21 cellular contexts compared by ENCODE assay signal in the genomic region with DNA sequence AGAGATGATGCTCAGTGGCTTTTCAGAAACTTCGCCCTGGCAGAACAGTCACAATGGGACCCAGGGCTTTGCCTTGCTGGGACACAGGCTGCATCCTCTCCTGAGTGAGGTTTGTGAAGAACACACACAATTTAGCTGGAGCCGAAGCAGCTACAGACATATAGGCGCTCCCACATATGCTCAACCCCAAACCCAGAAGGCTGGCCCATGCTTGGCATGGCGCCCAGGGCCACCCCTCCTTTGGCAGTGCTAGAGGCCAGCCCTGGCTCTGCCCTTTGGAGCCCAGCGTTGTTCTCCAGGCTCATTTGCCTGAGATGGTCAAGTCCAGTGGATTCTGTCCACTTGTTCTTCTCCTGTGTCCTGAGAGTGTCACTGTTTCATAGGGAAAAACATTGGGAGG.
"Had no signal": no experiment of that assay in that cellular context is flagged by ENCODE, and none has a peak within 500 bp of the region (broad histone marks: within the 10 kb centered on the region; RNA-seq: fewer than 3 reads in every experiment).

No MANE protein-coding gene starts in this region.

- DNase-seq: activated CD4-positive, alpha-beta T cell treated with anti-CD3 and anti-CD28 coated beads for 48 hours; activated CD4-positive, alpha-beta T cell treated with anti-CD3 and anti-CD28 coated beads, Interleukin-2, amount 50 U/mL, for 48 hours; activated naive CD4-positive, alpha-beta T cell treated with anti-CD3 and anti-CD28 coated beads, Interleukin-2, amount 50 U/mL, for 16 hours; activated naive CD8-positive, alpha-beta T cell treated with anti-CD3 and anti-CD28 coated beads, Interleukin-2, amount 10 ng/mL, durations not matched to agents 7 days and 5 days; activated T-cell treated with anti-CD3 and anti-CD28 coated beads, Interleukin-2, amount 50 U/mL, for 72 hours; anterior cingulate cortex; caudate nucleus; MG63; MV-4-11; NCI-H1092 treated with DMSO at 0.1 percent for 48 hours; NCI-H1417 treated with DMSO at 0.1 percent for 48 hours; NCI-H187; NCI-H2081; NCI-H510A treated with DMSO at 0.1 percent for 48 hours; Peyer's patch; Right ventricle myocardium superior; SJCRH30 had no signal

- H3K9me3 Mint-ChIP-seq: activated naive CD8-positive, alpha-beta T cell treated with anti-CD3 and anti-CD28 coated beads, Interleukin-2, amount 10 ng/mL, durations not matched to agents 7 days and 5 days; activated T-cell treated with anti-CD3 and anti-CD28 coated beads, Interleukin-2, amount 50 U/mL, for 72 hours; T-helper 1 cell treated with Interleukin-12 subunit alpha and Interleukin-12 subunit beta and Interleukin-4 antibody, amounts not matched to agents 30 μg/mL and 1 μg/mL, for 36 hours had no signal

- H3K9me3 ChIP-seq: adrenal gland, MG63, Peyer's patch, SJCRH30 had no signal

- H3K4me1 ChIP-seq: adrenal gland, Peyer's patch, SJCRH30 had no signal

- H3K4me3 ChIP-seq: adrenal gland, MG63, Peyer's patch, SJCRH30 had no signal

- H3K36me3 ChIP-seq: adrenal gland, MG63, Peyer's patch, SJCRH30 had no signal

- H3K4me1 Mint-ChIP-seq: activated naive CD8-positive, alpha-beta T cell treated with anti-CD3 and anti-CD28 coated beads, Interleukin-2, amount 10 ng/mL, durations not matched to agents 7 days and 5 days had no signal

- H3K4me3 Mint-ChIP-seq: activated naive CD8-positive, alpha-beta T cell treated with anti-CD3 and anti-CD28 coated beads, Interleukin-2, amount 10 ng/mL, durations not matched to agents 7 days and 5 days; activated T-cell treated with anti-CD3 and anti-CD28 coated beads, Interleukin-2, amount 50 U/mL, for 72 hours; T-helper 1 cell treated with Interleukin-12 subunit alpha and Interleukin-12 subunit beta and Interleukin-4 antibody, amounts not matched to agents 30 μg/mL and 1 μg/mL, for 36 hours had no signal

- H3K27me3 ChIP-seq: adrenal gland, MG63, Peyer's patch, SJCRH30 had no signal

- H3K27ac ChIP-seq: adrenal gland, Peyer's patch, RWPE1, SJCRH30 had no signal

- H3K27ac Mint-ChIP-seq: activated naive CD8-positive, alpha-beta T cell treated with anti-CD3 and anti-CD28 coated beads, Interleukin-2, amount 10 ng/mL, durations not matched to agents 7 days and 5 days; activated T-cell treated with anti-CD3 and anti-CD28 coated beads, Interleukin-2, amount 50 U/mL, for 72 hours; T-helper 1 cell treated with Interleukin-12 subunit alpha and Interleukin-12 subunit beta and Interleukin-4 antibody, amounts not matched to agents 30 μg/mL and 1 μg/mL, for 36 hours had no signal

- ATAC-seq: activated CD4-positive, CD25-positive, alpha-beta regulatory T cell treated with anti-CD3 and anti-CD28 coated beads, Interleukin-2, amount 50 U/mL, for 24 hours; activated T-cell treated with anti-CD3 and anti-CD28 coated beads, Interleukin-2, amount 50 U/mL, for 72 hours had no signal

- H3K36me3 Mint-ChIP-seq: activated naive CD8-positive, alpha-beta T cell treated with anti-CD3 and anti-CD28 coated beads, Interleukin-2, amount 10 ng/mL, durations not matched to agents 7 days and 5 days had no signal
